Comparison of ENCODE assay signal across 1 cellular context in genomic region chr9:93453047-93453914, GRCh38.
TF ChIP-seq lines count a peak whose summit lies in the region.

TSS of gene FAM120AOS (minus strand) at chr9:93453581. CDS start at chr9:93452709, 872 bp downstream.

TF ChIP-seq in HEK293, 187 proteins besides CTCF, POLR2A, EP300 and RAD21 (continued from another document):
- TF ChIP-seq ZNF280C (tag by site-specific recombination; IDR thresholded peaks at IDR 0.05): no peak
- TF ChIP-seq KLF9 (tag by site-specific recombination; IDR thresholded peaks at IDR 0.05; ENCODE audit: low read depth): no peak
- no peak for TF ChIP-seq ZNF423 (tag by site-specific recombination; IDR thresholded peaks at IDR 0.05)
- no peak for TF ChIP-seq ZNF76 (tag by site-specific recombination; IDR thresholded peaks at IDR 0.05; ENCODE audit: borderline replicate concordance, low read depth)
- no peak for TF ChIP-seq ZNF701 (tag by site-specific recombination; IDR thresholded peaks at IDR 0.05)
- TF ChIP-seq ZNF10 (tag by site-specific recombination; IDR thresholded peaks at IDR 0.05): no peak
- no peak for TF ChIP-seq ZNF292 (tag by site-specific recombination; IDR thresholded peaks at IDR 0.05; ENCODE audit: borderline replicate concordance, low read depth)
- TF ChIP-seq ZNF521 (tag by site-specific recombination; IDR thresholded peaks at IDR 0.05): no peak
- no peak for TF ChIP-seq ZBTB10 (tag by site-specific recombination; IDR thresholded peaks at IDR 0.05)
- no peak for TF ChIP-seq ZSCAN4 (tag by site-specific recombination; IDR thresholded peaks at IDR 0.05)
- no peak for TF ChIP-seq ZSCAN18 (tag by site-specific recombination; IDR thresholded peaks at IDR 0.05)
- TF ChIP-seq ZNF416 (tag by site-specific recombination; IDR thresholded peaks at IDR 0.05): no peak
- TF ChIP-seq ZNF626 (tag by site-specific recombination; IDR thresholded peaks at IDR 0.05): no peak
- no peak for TF ChIP-seq SP7 (tag by site-specific recombination; IDR thresholded peaks at IDR 0.05)
- no peak for TF ChIP-seq REPIN1 (tag by site-specific recombination; IDR thresholded peaks at IDR 0.05; ENCODE audit: low read depth)
- no peak for TF ChIP-seq ZNF670 (tag by site-specific recombination; IDR thresholded peaks at IDR 0.05; ENCODE audit: low read depth)
- no peak for TF ChIP-seq ELK4 (IDR thresholded peaks at IDR 0.05; ENCODE audit: borderline replicate concordance, low read depth, low read length)
- no peak for TF ChIP-seq KLF16 (tag by site-specific recombination; IDR thresholded peaks at IDR 0.05)
- TF ChIP-seq ZNF555 (tag by site-specific recombination; conservative IDR thresholded peaks at IDR 0.05): no peak
- TF ChIP-seq RBAK (tag by site-specific recombination; IDR thresholded peaks at IDR 0.05): no peak
- TF ChIP-seq ZNF639 (tag by site-specific recombination; IDR thresholded peaks at IDR 0.05): no peak; the same call in 1 of the 2 replicates
- TF ChIP-seq OSR2 (tag by site-specific recombination; IDR thresholded peaks at IDR 0.05): no peak
- TF ChIP-seq ZNF510 (tag by site-specific recombination; IDR thresholded peaks at IDR 0.05; ENCODE audit: insufficient replicate concordance): peak; percentile 6
- TF ChIP-seq ZNF843 (tag by site-specific recombination; IDR thresholded peaks at IDR 0.05): no peak
- no peak for TF ChIP-seq ZNF138 (tag by site-specific recombination; IDR thresholded peaks at IDR 0.05; ENCODE audit: borderline replicate concordance)
- TF ChIP-seq ZNF792 (tag by site-specific recombination; IDR thresholded peaks at IDR 0.05): no peak
- no peak for TF ChIP-seq ZNF48 (tag by site-specific recombination; IDR thresholded peaks at IDR 0.05)
- no peak for TF ChIP-seq ZNF501 (tag by site-specific recombination; IDR thresholded peaks at IDR 0.05)
- TF ChIP-seq HIC1 (tag by site-specific recombination; IDR thresholded peaks at IDR 0.05): peak; percentile 86
- no peak for TF ChIP-seq KLF1 (tag by site-specific recombination; IDR thresholded peaks at IDR 0.05)
- TF ChIP-seq ZBTB48 (tag by site-specific recombination; IDR thresholded peaks at IDR 0.05): no peak
- TF ChIP-seq ZNF211 (tag by site-specific recombination; IDR thresholded peaks at IDR 0.05; ENCODE audit: low read depth): no peak
- TF ChIP-seq ZNF747 (tag by site-specific recombination; IDR thresholded peaks at IDR 0.05): no peak
- no peak for TF ChIP-seq AEBP2 (tag by site-specific recombination; IDR thresholded peaks at IDR 0.05; ENCODE audit: borderline replicate concordance)
- no peak for TF ChIP-seq ZBTB6 (tag by site-specific recombination; IDR thresholded peaks at IDR 0.05)
- peak; percentile 98 for TF ChIP-seq PRDM4 (tag by site-specific recombination; IDR thresholded peaks at IDR 0.05)
- TF ChIP-seq ZNF488 (tag by site-specific recombination; IDR thresholded peaks at IDR 0.05): no peak
- TF ChIP-seq PRDM6 (tag by site-specific recombination; IDR thresholded peaks at IDR 0.05): 0 out of 2 replicates have a peak, but pooled peaks have one; percentile 7
